8 cellular contexts compared by ENCODE assay signal in genomic region chr12:12813120-12814101, GRCh38. TPM values are rescaled to one million over a fixed set of nuclear protein-coding genes. Genes with fewer than 3 reads are reported as not detected.
DNase-seq lines count a peak whose midpoint lies in the region; ATAC-seq and TF ChIP-seq lines count a peak whose summit lies in the region.

DDX47 (plus strand) TSS chr12:12813346; CDS start chr12:12813368, 22 bp downstream.

- peak; percentile 99 for TF ChIP-seq CTCF in C4-2B (conservative IDR thresholded peaks at IDR 0.05)
- peak in 1 of 3 donors; percentile 96 for TF ChIP-seq CTCF in lower leg skin (IDR thresholded peaks at IDR 0.05)

- intact Hi-C loops in lower leg skin (cut with DNase I; ENCODE audit: low total_unique reads), result no loop called here

- ATAC-seq in GM19324 (IDR thresholded peaks at IDR 0.05; ENCODE audit: low FRiP score, unreplicated experiment) (peak; percentile 87), HG03469 (IDR thresholded peaks at IDR 0.05; ENCODE audit: unreplicated experiment) (peak; percentile 61)

- no peak for TF ChIP-seq POLR2A in lower leg skin (IDR thresholded peaks at IDR 0.05)

- DNase-seq in NCI-H774 (lab: John Stamatoyannopoulos, UW) (peak; percentile 87), lower leg skin (ENCODE audit: low spot score in 2 of 2) (peak; percentile 97 to 99)
- DNase-seq in activated CD4-positive, alpha-beta T cell treated with anti-CD3 and anti-CD28 coated beads, Interleukin-2, amount 50 U/mL, for 48 hours, result peak; percentile 98
- DNase-seq in stimulated activated CD4-positive, alpha-beta T cell treated with anti-CD3 and anti-CD28 coated beads, Interleukin-4, amount 100 ng/mL, for 48 hours (ENCODE audit: low read depth in 2 of 2), result peak; percentile 97 to 98

- peak within 1 kb of the TSS; percentile 91 to 92 for H3K4me3 ChIP-seq in duodenal mucosa (ENCODE audit: low read depth in 1 of 2, low read length in 2 of 2)
- peak within 1 kb of the TSS; percentile 87 for H3K4me3 ChIP-seq in lower leg skin (ENCODE audit: low read depth, poor library complexity, severe bottlenecking)

- peaks cover 18 to 33% of the 10 kb centered on the region in 2 donors for H3K4me1 ChIP-seq in duodenal mucosa (ENCODE audit: control insufficient read depth in 1 of 2, insufficient read depth in 2 of 2, low read length in 2 of 2)

- H3K27ac ChIP-seq in C4-2B, result peak within 1 kb of the TSS; percentile 73
- no peak within 1 kb of the TSS for H3K27ac ChIP-seq in duodenal mucosa (ENCODE audit: low read depth, low read length)

- no peaks in the 10 kb centered on the region for H3K9me3 ChIP-seq in duodenal mucosa (ENCODE audit: control insufficient read depth in 1 of 2, low read length in 2 of 2)

- H3K36me3 ChIP-seq in duodenal mucosa (ENCODE audit: control insufficient read depth in 1 of 2, insufficient read depth in 2 of 2, low read length in 2 of 2), result no peaks in the 10 kb centered on the region

- 2 to 3% methylated on average over 31 to 35 of the region's 35 CpGs for WGBS in lower leg skin, 2 donors

- H3K9ac ChIP-seq in duodenal mucosa (ENCODE audit: low read depth in 1 of 2, low read length in 2 of 2), result peak within 1 kb of the TSS; percentile 54 to 84

- H3K27me3 ChIP-seq in duodenal mucosa (ENCODE audit: control insufficient read depth in 1 of 2, insufficient read depth in 2 of 2, low read length in 2 of 2), result no peaks in the 10 kb centered on the region

RNA-seq across cellular contexts. Expression of gene DDX47, which starts in this region (rescaled TPM):
- 10 to 100 TPM; 38.7 to 59.8 (median 55.4) TPM for total RNA-seq in lower leg skin
